22 cellular contexts compared by ENCODE assay signal in the genomic region with DNA sequence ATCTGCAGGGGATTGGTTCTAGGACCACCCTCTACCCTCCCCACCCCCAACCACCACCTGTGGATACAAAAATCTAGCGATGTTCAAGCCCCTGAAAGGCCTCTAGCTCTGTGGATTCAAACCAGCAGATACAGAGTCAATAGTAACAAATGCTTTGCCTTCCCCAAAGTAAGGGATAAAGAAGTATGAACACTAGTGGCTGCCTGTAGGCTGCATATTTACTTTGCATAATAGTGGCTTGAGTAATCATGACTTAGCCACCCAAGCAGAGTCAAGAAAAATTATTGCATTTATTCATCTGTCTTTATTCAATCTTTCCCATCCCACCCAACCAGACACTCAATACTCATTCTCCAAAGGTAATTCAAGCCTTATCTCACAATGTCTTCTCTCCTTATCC. TPM values are rescaled to one million over a fixed set of nuclear protein-coding genes. Genes with fewer than 3 reads are reported as not detected.
DNase-seq lines count a peak whose midpoint lies in the region; ATAC-seq and TF ChIP-seq lines count a peak whose summit lies in the region.
"Had no signal": no experiment of that assay in that cellular context is flagged by ENCODE, and none has a peak within 500 bp of the region (broad histone marks: within the 10 kb centered on the region; RNA-seq: fewer than 3 reads in every experiment).

No MANE protein-coding gene starts in this region.

- no peaks in the 10 kb centered on the region for H3K9me2 ChIP-seq in PC-3 (replicated peaks; ENCODE audit: low read length)

- no peak overlapping the region for H2AFZ ChIP-seq in PC-3 (ENCODE audit: low read length)

- no peaks in the 10 kb centered on the region for H3F3A ChIP-seq in PC-3 (ENCODE audit: low read length, unreplicated experiment)

- H3K4me3 ChIP-seq in AG04449 (ENCODE audit: low read depth, low read length): no peak overlapping the region
- H3K4me3 ChIP-seq in PC-3 (ENCODE audit: low read length): no peak overlapping the region
- no peak overlapping the region for H3K4me3 ChIP-seq in right lobe of liver
- no peak overlapping the region for H3K4me3 ChIP-seq in vagina
- H3K4me3 ChIP-seq: body of pancreas, esophagus squamous epithelium, left ventricle myocardium inferior, pancreas, skin epidermis, tibial nerve had no signal

- H3K27me3 ChIP-seq in PC-3 (ENCODE audit: low read length): no peaks in the 10 kb centered on the region
- no peaks in the 10 kb centered on the region for H3K27me3 ChIP-seq in right lobe of liver
- H3K27me3 ChIP-seq in vagina: no peaks in the 10 kb centered on the region
- H3K27me3 ChIP-seq: body of pancreas, esophagus squamous epithelium, pancreas, tibial nerve had no signal

- H3K27ac ChIP-seq in PC-3 (ENCODE audit: low read length): peak overlapping the region; percentile 78
- H3K27ac ChIP-seq in right lobe of liver: peak overlapping the region in 1 of 3 donors; percentile 92
- no peak overlapping the region for H3K27ac ChIP-seq in vagina
- H3K27ac ChIP-seq: body of pancreas, left ventricle myocardium inferior, pancreas, tibial nerve had no signal

- POLR2A ChIA-PET in AG04449 (lab: Yijun Ruan, JAX) (no interaction called here), PC-3 (lab: Charles Lee; ENCODE audit: unreplicated experiment) (no interaction called here)

- 0 out of 2 replicates have a peak, but pooled peaks cover 6% of the 10 kb centered on the region for H3K79me2 ChIP-seq in PC-3 (ENCODE audit: low read length)

- H3K36me3 ChIP-seq in PC-3 (ENCODE audit: low read depth, low read length): peaks cover 25% of the 10 kb centered on the region
- no peaks in the 10 kb centered on the region for H3K36me3 ChIP-seq in right lobe of liver
- no peaks in the 10 kb centered on the region for H3K36me3 ChIP-seq in vagina
- H3K36me3 ChIP-seq: pancreas had no signal

- DNase-seq in AG04449 (ENCODE audit: low read depth, low spot score) (peak; percentile 33), PC-3 (peak; percentile 53), right lobe of liver (no peak), DMS53 (lab: John Stamatoyannopoulos, UW) (no peak), vagina (ENCODE audit: extremely low spot score in 2 of 2) (no peak), NCI-H1417 (lab: John Stamatoyannopoulos, UW) (no peak), glomerular visceral epithelial cell (ENCODE audit: extremely low spot score) (no peak)
- DNase-seq: activated CD4-positive, alpha-beta T cell treated with anti-CD3 and anti-CD28 coated beads for 1 hour; activated gamma-delta T cell treated with Interleukin-2 at 50 U/mL for 16 hours; body of pancreas; CD8-positive, alpha-beta memory T cell; esophagus squamous epithelium; H7; Karpas-422; left ventricle myocardium inferior; NCI-H1436 treated with DMSO at 0.1 percent for 48 hours; pancreas; SHP77; T-helper 2 cell had no signal

- ATAC-seq in PC-3: peak; percentile 49
- ATAC-seq in esophagus mucosa: peak; percentile 29
- peak in 3 of 4 donors; percentile 19 to 33 (median 30) for ATAC-seq in right lobe of liver
- ATAC-seq: body of pancreas had no signal

- H3K9ac ChIP-seq in PC-3 (ENCODE audit: low read length): no peak overlapping the region

- BruUV-seq in PC-3 (replicated peaks; lab: Mats Ljungman, UMichigan): no TSS peak

- peaks cover 49% of the 10 kb centered on the region for H3K4me1 ChIP-seq in PC-3 (ENCODE audit: insufficient read depth, low read length)
- H3K4me1 ChIP-seq in right lobe of liver: peaks cover 0 to 54% (median 18%) of the 10 kb centered on the region in 4 donors
- H3K4me1 ChIP-seq in vagina: no peaks in the 10 kb centered on the region

- CTCF ChIA-PET in AG04449 (lab: Yijun Ruan, JAX) (interaction anchor here (1.3 to 3.3 kb wide), 2 partner anchors 101 kb away, joined by 3 to 13 read pairs; no protein-coding TSS in a partner anchor), PC-3 (lab: Charles Lee) (no interaction called here)

- intact Hi-C loops in PC-3 (cut with micrococcal nuclease) (loop anchor here (5.0 kb wide), 1 partner anchor 40 kb away; no protein-coding TSS in a partner anchor), right lobe of liver (cut with DNase I) (no loop called here), vagina (cut with DNase I) (no loop called here)

- TF ChIP-seq POLR2A in right lobe of liver (IDR thresholded peaks at IDR 0.05) (no peak), vagina (IDR thresholded peaks at IDR 0.05) (no peak)

- no peaks in the 10 kb centered on the region for H3K9me3 ChIP-seq in PC-3 (ENCODE audit: low read length)
- H3K9me3 ChIP-seq in right lobe of liver: no peaks in the 10 kb centered on the region
- no peaks in the 10 kb centered on the region for H3K9me3 ChIP-seq in vagina
- H3K9me3 ChIP-seq: body of pancreas, pancreas had no signal

- TF ChIP-seq CTCF in AG04449 (IDR thresholded peaks at IDR 0.05; ENCODE audit: insufficient read depth, low read length, missing control alignments) (no peak), PC-3 (conservative IDR thresholded peaks at IDR 0.05; ENCODE audit: low read depth, low read length) (no peak), right lobe of liver (IDR thresholded peaks at IDR 0.05) (peak in 1 of 4 donors; percentile 4), vagina (IDR thresholded peaks at IDR 0.05) (no peak)

- WGBS in right lobe of liver (ENCODE audit: insufficient coverage, low coverage, low lambda C conversion rate, missing lambda C conversion rate): no CpG with 5 or more reads among the region's 1 CpG

- H4K20me1 ChIP-seq in PC-3 (ENCODE audit: low read length): no peaks in the 10 kb centered on the region

- H3K4me2 ChIP-seq in PC-3 (ENCODE audit: low read length): no peak overlapping the region

RNA-seq across cellular contexts. Expression of a gene that starts 43.8 kb away (rescaled TPM):
- total RNA-seq in PC-3 (2014; rRNA removed) (17.9 and 20.8 TPM in 2 replicates), esophagus mucosa (21.2 TPM), right lobe of liver (10 to 100 TPM; 11.7 to 18.0 (median 14.0) TPM), vagina (16.0 TPM)

Comparison
In these comparisons a context has a peak if more than half of its experiments do, and no peak if none do; other contexts are left out.
1. DNase-seq: peak in AG04449 (single experiment) and PC-3 (single experiment); none in right lobe of liver (0 of 3), DMS53 (single experiment), vagina (0 of 2), NCI-H1417 (0 of 3) and glomerular visceral epithelial cell (single experiment).
2. Peak in every context shown above with its lines, with median percentiles within 50 percentile points of each other: ATAC-seq.